In the genomic region with DNA sequence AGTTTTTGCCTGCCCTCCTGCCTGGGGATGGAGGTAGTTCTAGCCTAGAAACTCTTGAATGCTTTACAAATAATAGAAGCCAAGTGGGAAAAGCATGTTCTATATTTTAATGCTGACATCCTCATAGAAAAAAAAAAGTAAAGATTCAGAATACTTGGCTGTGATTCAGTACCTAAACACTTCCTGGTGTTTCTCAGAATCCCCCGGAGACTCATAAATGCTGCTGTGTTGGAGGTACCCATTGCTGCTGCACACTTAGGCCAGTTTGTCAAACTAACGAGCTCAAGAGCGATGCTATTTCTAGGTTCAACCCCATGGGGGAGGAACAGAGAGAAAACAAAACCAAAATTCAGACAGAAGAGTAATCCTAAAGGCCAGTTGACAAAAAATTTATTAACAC, we compare ENCODE assay signal across 15 cellular contexts. TPM values are rescaled to one million over a fixed set of nuclear protein-coding genes. Genes with fewer than 3 reads are reported as not detected.
A peak's percentile ranks its signal among the peaks of the same experiment; 100 is the strongest.
DNase-seq lines count a peak whose midpoint lies in the region; ATAC-seq and TF ChIP-seq lines count a peak whose summit lies in the region.
"Had no signal": no experiment of that assay in that cellular context is flagged by ENCODE, and none has a peak within 500 bp of the region (broad histone marks: within the 10 kb centered on the region; RNA-seq: fewer than 3 reads in every experiment).

No MANE protein-coding gene starts in this region.

- no peak overlapping the region for H3K27ac Mint-ChIP-seq in activated naive CD8-positive, alpha-beta T cell treated with anti-CD3 and anti-CD28 coated beads, Interleukin-2, amount 50 U/mL, for 24 hours
- H3K27ac Mint-ChIP-seq: activated T-helper 2 cell treated with anti-CD3 and anti-CD28 coated beads, Interferon-gamma antibody, Interleukin-2, Interleukin-4, amounts not matched to agents 10 μg/mL and 5 μg/mL and 100 μg/mL, durations not matched to agents 14 hours and 24 hours and 36 hours had no signal

- no peaks in the 10 kb centered on the region for H3K4me1 Mint-ChIP-seq in activated naive CD8-positive, alpha-beta T cell treated with anti-CD3 and anti-CD28 coated beads, Interleukin-2, amount 50 U/mL, for 24 hours

- peaks cover 7% of the 10 kb centered on the region for H3K27me3 Mint-ChIP-seq in activated naive CD8-positive, alpha-beta T cell treated with anti-CD3 and anti-CD28 coated beads, Interleukin-2, amount 50 U/mL, for 24 hours

- POLR2A ChIA-PET in AG04449 (lab: Yijun Ruan, JAX) = no interaction called here

- DNase-seq in AG04449 (ENCODE audit: low read depth, low spot score) (peak; percentile 37), NCI-H82 (lab: John Stamatoyannopoulos, UW) (peak; percentile 59), kidney tubule cell (ENCODE audit: low spot score) (peak; percentile 46), omental fat pad (ENCODE audit: low spot score) (no peak), COLO668 (lab: John Stamatoyannopoulos, UW; ENCODE audit: unreplicated experiment) (no peak)
- DNase-seq in stimulated activated CD4-positive, alpha-beta T cell treated with anti-CD3 and anti-CD28 coated beads, Interleukin-4, amount 100 ng/mL, for 4 hours = no peak
- no peak for DNase-seq in activated naive CD8-positive, alpha-beta T cell treated with anti-CD3 and anti-CD28 coated beads, Interleukin-2, amount 50 U/mL, for 24 hours
- DNase-seq: activated CD4-positive, alpha-beta T cell treated with anti-CD3 and anti-CD28 coated beads for 1 hour; erythroblast; HCEC 1CT; NCI-H774; upper lobe of right lung had no signal

- TF ChIP-seq CTCF in AG04449 (IDR thresholded peaks at IDR 0.05; ENCODE audit: insufficient read depth, low read length, missing control alignments) (no peak), omental fat pad (IDR thresholded peaks at IDR 0.05) (no peak)

- ATAC-seq in GM18870 (IDR thresholded peaks at IDR 0.05; ENCODE audit: unreplicated experiment) = peak; percentile 62
- no peak for ATAC-seq in omental fat pad (ENCODE audit: low FRiP score)
- ATAC-seq in activated naive CD8-positive, alpha-beta T cell treated with anti-CD3 and anti-CD28 coated beads, Interleukin-2, amount 50 U/mL, for 24 hours = no peak
- ATAC-seq: upper lobe of right lung had no signal

- no peaks in the 10 kb centered on the region for H3K36me3 Mint-ChIP-seq in activated naive CD8-positive, alpha-beta T cell treated with anti-CD3 and anti-CD28 coated beads, Interleukin-2, amount 50 U/mL, for 24 hours (ENCODE audit: low read depth)

- H3K4me3 Mint-ChIP-seq in activated naive CD8-positive, alpha-beta T cell treated with anti-CD3 and anti-CD28 coated beads, Interleukin-2, amount 50 U/mL, for 24 hours = no peak overlapping the region

- CTCF ChIA-PET in AG04449 (lab: Yijun Ruan, JAX) = interaction anchor here (1.1 to 1.2 kb wide), 2 partner anchors 12 to 15 kb away, joined by 3 to 5 read pairs; no protein-coding TSS in a partner anchor

- no peak overlapping the region for H3K4me3 ChIP-seq in AG04449 (ENCODE audit: low read depth, low read length)
- H3K4me3 ChIP-seq: cardiac muscle cell, upper lobe of right lung had no signal

- no peaks in the 10 kb centered on the region for H3K9me3 Mint-ChIP-seq in activated naive CD8-positive, alpha-beta T cell treated with anti-CD3 and anti-CD28 coated beads, Interleukin-2, amount 50 U/mL, for 24 hours
- H3K9me3 Mint-ChIP-seq: activated T-helper 2 cell treated with anti-CD3 and anti-CD28 coated beads, Interferon-gamma antibody, Interleukin-2, Interleukin-4, amounts not matched to agents 10 μg/mL and 5 μg/mL and 100 μg/mL, durations not matched to agents 14 hours and 24 hours and 36 hours had no signal

RNA-seq across cellular contexts. Expression of a gene that starts 38.8 kb away (rescaled TPM):
- total RNA-seq in omental fat pad = 1 to 10 TPM; 7.1 to 9.3 (median 9.3) TPM

Comparison
In these comparisons a context has a peak if more than half of its experiments do, and no peak if none do; other contexts are left out.
1. DNase-seq: peak in AG04449 (single experiment), NCI-H82 (single experiment) and kidney tubule cell (single experiment); none in stimulated activated CD4-positive, alpha-beta T cell treated with anti-CD3 and anti-CD28 coated beads, Interleukin-4, amount 100 ng/mL, for 4 hours (0 of 2), omental fat pad (single experiment), COLO668 (single experiment) and activated naive CD8-positive, alpha-beta T cell treated with anti-CD3 and anti-CD28 coated beads, Interleukin-2, amount 50 U/mL, for 24 hours (single experiment).